ENCODE assay signal across 14 cellular contexts in the genomic region with DNA sequence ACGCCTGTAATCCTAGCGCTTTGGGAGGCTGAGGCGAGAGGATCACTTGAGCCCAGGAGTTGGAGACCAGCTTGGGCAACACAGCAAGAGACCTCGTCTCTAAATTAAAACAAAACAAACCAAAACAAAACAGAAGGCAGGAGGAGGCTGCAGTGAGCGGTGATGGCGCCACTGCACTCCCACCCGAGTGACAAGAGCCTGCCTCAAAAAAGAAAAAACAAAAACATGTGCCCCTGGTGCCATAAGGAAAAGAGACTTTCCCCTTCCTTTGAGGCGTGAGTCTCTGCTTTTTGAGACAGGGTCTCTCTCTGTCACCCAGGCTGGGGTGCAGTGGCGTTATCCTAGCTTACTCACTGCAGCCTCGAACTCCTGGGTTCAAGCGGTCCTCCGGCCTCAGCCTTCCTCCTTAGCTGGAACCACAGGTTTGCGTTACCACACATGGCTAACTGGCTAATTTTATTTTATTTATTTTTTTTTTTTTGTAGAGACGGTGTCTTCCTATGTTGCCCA. TPM values are rescaled to one million over a fixed set of nuclear protein-coding genes. Genes with fewer than 3 reads are reported as not detected.
DNase-seq lines count a peak whose midpoint lies in the region; ATAC-seq and TF ChIP-seq lines count a peak whose summit lies in the region.
"Had no signal": no experiment of that assay in that cellular context is flagged by ENCODE, and none has a peak within 500 bp of the region (broad histone marks: within the 10 kb centered on the region; RNA-seq: fewer than 3 reads in every experiment).

No MANE protein-coding gene starts in this region.

- no peak overlapping the region for H2AFZ ChIP-seq in mammary epithelial cell (ENCODE audit: low read depth, low read length)

- ATAC-seq in activated B cell treated with CpG ODN at 0.5 μM for 24 hours (ENCODE audit: low read depth) (no peak), naive B cell (ENCODE audit: low read depth in 2 of 2) (no peak), HG02571 (IDR thresholded peaks at IDR 0.05; ENCODE audit: unreplicated experiment) (no peak)

- H3K27ac ChIP-seq in mammary epithelial cell (ENCODE audit: insufficient read depth, low read depth, low read length) (no peak overlapping the region), breast epithelium (peak overlapping the region in 1 of 2 donors; percentile 54), coronary artery (no peak overlapping the region)

- no peak overlapping the region for H3K9ac ChIP-seq in mammary epithelial cell (ENCODE audit: insufficient read depth, low read length)

- no peak overlapping the region for H3K4me2 ChIP-seq in mammary epithelial cell (ENCODE audit: insufficient read depth, low read depth, low read length)

- H3K27me3 ChIP-seq in mammary epithelial cell (ENCODE audit: insufficient read depth, low read length) (no peaks in the 10 kb centered on the region), breast epithelium (no peaks in the 10 kb centered on the region)

- H3K4me1 ChIP-seq in mammary epithelial cell (ENCODE audit: insufficient read depth, low read length) (no peaks in the 10 kb centered on the region), breast epithelium (no peaks in the 10 kb centered on the region)
- H3K4me1 ChIP-seq: left ventricle myocardium inferior had no signal

- in situ Hi-C loops in mammary epithelial cell (cut with MboI; ENCODE audit: low sequenced_read_pairs in 2 of 2), result no loop called here

- H3K9me3 Mint-ChIP-seq in activated B cell treated with CpG ODN at 0.5 μM for 24 hours, result no peaks in the 10 kb centered on the region
- H3K9me3 Mint-ChIP-seq in naive B cell, result no peaks in the 10 kb centered on the region

- intact Hi-C loops in mammary epithelial cell (cut with micrococcal nuclease), result loop anchor here (5.0 kb wide), 1 partner anchor 874 kb away; no protein-coding TSS in a partner anchor
- intact Hi-C loops in breast epithelium (cut with DNase I; ENCODE audit: low total_unique reads), result no loop called here
- intact Hi-C loops in activated B cell treated with CpG ODN at 0.5 μM for 24 hours (cut with micrococcal nuclease), result no loop called here

- no peaks in the 10 kb centered on the region for H3K9me3 ChIP-seq in mammary epithelial cell (replicated peaks; ENCODE audit: insufficient read depth, low read length)
- H3K9me3 ChIP-seq in breast epithelium, result no peaks in the 10 kb centered on the region
- H3K9me3 ChIP-seq: left ventricle myocardium inferior had no signal

- H3K27ac Mint-ChIP-seq in activated B cell treated with CpG ODN at 0.5 μM for 24 hours (peak overlapping the region; percentile 24), naive B cell (peak overlapping the region in 5 of 6 donors; percentile 11 to 85 (median 33))

- H3K36me3 Mint-ChIP-seq in activated B cell treated with CpG ODN at 0.5 μM for 24 hours (ENCODE audit: low read depth) (no peaks in the 10 kb centered on the region), naive B cell (no peaks in the 10 kb centered on the region)

- no peak for TF ChIP-seq POLR2A in breast epithelium (IDR thresholded peaks at IDR 0.05)

- H3K36me3 ChIP-seq in mammary epithelial cell (ENCODE audit: insufficient read depth, low read length), result no peaks in the 10 kb centered on the region
- H3K36me3 ChIP-seq in breast epithelium, result no peaks in the 10 kb centered on the region
- H3K36me3 ChIP-seq: left ventricle myocardium inferior had no signal

- CTCF ChIA-PET in mammary epithelial cell (lab: Charles Lee; ENCODE audit: low non-redundant PET), result interaction anchor here (0.6 kb wide), 1 partner anchor 681 kb away, joined by 14 read pairs; no protein-coding TSS in a partner anchor
- CTCF ChIA-PET in activated B cell treated with CpG ODN at 0.5 μM for 24 hours (lab: Charles Lee), result no interaction called here

- POLR2A ChIA-PET in activated B cell treated with CpG ODN at 0.5 μM for 24 hours (lab: Charles Lee), result interaction anchor here (0.6 to 0.7 kb wide), 5 partner anchors 14 to 855 kb away, joined by 3 to 9 read pairs (median 4); no protein-coding TSS in a partner anchor

- WGBS in mammary epithelial cell (ENCODE audit: low coverage, missing lambda C conversion rate), result 88% methylated on average over 14 of the region's 14 CpGs

- no peaks in the 10 kb centered on the region for H3K79me2 ChIP-seq in mammary epithelial cell (ENCODE audit: insufficient read depth, low read length)

- H3K4me3 ChIP-seq in mammary epithelial cell (replicated peaks in 1 of 3; ENCODE audit: insufficient read depth in 1 of 3, low read depth in 2 of 3, low read length in 3 of 3) (no peak overlapping the region), breast epithelium (no peak overlapping the region), coronary artery (no peak overlapping the region), foreskin fibroblast (ENCODE audit: low read depth in 1 of 2, low read length in 2 of 2) (no peak overlapping the region)
- H3K4me3 ChIP-seq: left ventricle myocardium inferior had no signal

- H3K4me1 Mint-ChIP-seq in activated B cell treated with CpG ODN at 0.5 μM for 24 hours, result peaks cover 10% of the 10 kb centered on the region
- peaks cover 0 to 23% (median 5%) of the 10 kb centered on the region in 3 donors for H3K4me1 Mint-ChIP-seq in naive B cell

- H3K27me3 Mint-ChIP-seq in activated B cell treated with CpG ODN at 0.5 μM for 24 hours (no peaks in the 10 kb centered on the region), naive B cell (no peaks in the 10 kb centered on the region)

- dilution Hi-C loops in mammary epithelial cell (cut with HindIII; ENCODE audit: low sequenced_read_pairs), result no loop called here

- TF ChIP-seq CTCF in mammary epithelial cell (conservative IDR thresholded peaks at IDR 0.05 in 1 of 2, IDR thresholded peaks at IDR 0.05 in 1 of 2; ENCODE audit: extremely low read depth in 1 of 2, insufficient read depth in 1 of 2, low read depth in 1 of 2, low read length in 2 of 2) (no peak), breast epithelium (IDR thresholded peaks at IDR 0.05) (no peak), activated B cell treated with CpG ODN at 0.5 μM for 24 hours (IDR thresholded peaks at IDR 0.05) (no peak), coronary artery (IDR thresholded peaks at IDR 0.05) (no peak), foreskin fibroblast (IDR thresholded peaks at IDR 0.05; ENCODE audit: low read depth, low read length) (no peak)

- DNase-seq in mammary epithelial cell (peak; percentile 76), breast epithelium (ENCODE audit: low spot score in 2 of 2) (no peak), activated B cell treated with CpG ODN at 0.5 μM for 24 hours (no peak), naive B cell (no peak), coronary artery (ENCODE audit: low spot score) (no peak), foreskin fibroblast (no peak)
- no peak for DNase-seq in activated CD4-positive, CD25-positive, alpha-beta regulatory T cell treated with anti-CD3 and anti-CD28 coated beads, Interleukin-2, amount 50 U/mL, for 72 hours
- DNase-seq: AML-193, amniotic stem cell, hypothalamus, left ventricle myocardium inferior, NCI-H1105, NCI-H345 had no signal

- H4K20me1 ChIP-seq in mammary epithelial cell (ENCODE audit: insufficient read depth, low read length), result no peaks in the 10 kb centered on the region

- no TSS peak for BruUV-seq in mammary epithelial cell (replicated peaks; lab: Mats Ljungman, UMichigan)

- H3K4me3 Mint-ChIP-seq in activated B cell treated with CpG ODN at 0.5 μM for 24 hours (no peak overlapping the region), naive B cell (peak overlapping the region in 6 of 8 donors; percentile 29 to 82 (median 52))

RNA-seq across cellular contexts. Expression of gene EAPP, which starts 9.0 kb away (rescaled TPM):
- total RNA-seq in mammary epithelial cell, result 10 to 100 TPM; 26.7 to 30.7 TPM
- polyA plus RNA-seq in mammary epithelial cell, result 18.9 TPM
- 9.6 TPM for polyA minus RNA-seq in mammary epithelial cell
- total RNA-seq in breast epithelium, result 10 to 100 TPM; 43.3 to 81.2 (median 43.8) TPM
- 40.7 and 43.2 TPM in 2 replicates for total RNA-seq in activated B cell treated with CpG ODN at 0.5 μM for 24 hours
- polyA plus RNA-seq in naive B cell (ENCODE audit: low read depth in 6 of 6), result 100 to 1,000 TPM; 133 to 193 (median 139) TPM
